Comparison of ENCODE assay signal across 8 cellular contexts in the genomic region with DNA sequence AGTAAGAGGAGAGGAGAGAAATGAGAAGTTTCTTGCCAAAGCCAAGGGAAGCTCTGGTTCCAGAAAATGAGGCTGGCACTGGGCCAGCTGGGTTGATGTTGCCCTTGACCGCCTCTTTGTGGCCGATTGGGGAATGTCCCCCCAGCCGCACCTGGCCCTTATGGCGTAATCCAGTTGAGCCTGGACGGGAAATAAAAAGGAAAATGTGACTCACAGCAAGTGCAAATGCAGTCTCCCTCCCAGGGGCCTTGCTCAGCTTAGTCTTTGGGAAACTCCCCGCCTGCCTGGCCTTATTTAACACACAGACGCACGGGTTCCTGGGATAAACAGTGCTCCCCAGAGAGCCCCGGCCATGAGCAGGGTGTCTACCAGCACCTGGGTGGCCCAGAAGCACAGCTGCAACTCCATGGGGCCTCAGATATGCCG.
A peak's percentile ranks its signal among the peaks of the same experiment; 100 is the strongest.
DNase-seq lines count a peak whose midpoint lies in the region; ATAC-seq and TF ChIP-seq lines count a peak whose summit lies in the region.

No MANE protein-coding gene starts in this region.

- no CpG with 5 or more reads among the region's 10 CpGs for WGBS in iPS DF 6.9 (ENCODE audit: insufficient coverage, insufficient read length)

- ATAC-seq in GM19035 (IDR thresholded peaks at IDR 0.05; ENCODE audit: unreplicated experiment) (peak; percentile 88), HG03066 (IDR thresholded peaks at IDR 0.05; ENCODE audit: low read depth, unreplicated experiment) (peak; percentile 94)

- H3K27me3 ChIP-seq in iPS DF 6.9 (ENCODE audit: control insufficient read depth, insufficient read depth, low read length), result no peaks in the 10 kb centered on the region

- H3K36me3 ChIP-seq in iPS DF 6.9 (ENCODE audit: control insufficient read depth, insufficient read depth, low read length), result no peaks in the 10 kb centered on the region

- DNase-seq in DMS53 (lab: John Stamatoyannopoulos, UW), result peak; percentile 99
- DNase-seq in NCI-H524 (lab: John Stamatoyannopoulos, UW), result peak; percentile 44 to 79
- DNase-seq in astrocyte of the cerebellum (ENCODE audit: low read depth), result peak; percentile 100
- peak; percentile 55 for DNase-seq in iPS DF 6.9 (ENCODE audit: low read depth, low spot score)
- DNase-seq in stimulated activated CD4-positive, alpha-beta T cell treated with anti-CD3 and anti-CD28 coated beads, Interleukin-12 subunit alpha, Interleukin-12 subunit beta, amount 100 ng/mL, for 48 hours (ENCODE audit: low read depth in 2 of 3, low spot score in 1 of 3), result peak; percentile 40 to 48 (median 42)
- DNase-seq in occipital lobe (lab: John Stamatoyannopoulos, UW), result no peak

- no peak overlapping the region for H3K27ac ChIP-seq in iPS DF 6.9 (ENCODE audit: low read length)

- no peaks in the 10 kb centered on the region for H3K9me3 ChIP-seq in iPS DF 6.9 (ENCODE audit: control insufficient read depth, insufficient read depth, low read length)

- TF ChIP-seq CTCF in astrocyte of the cerebellum (IDR thresholded peaks at IDR 0.05; ENCODE audit: low read depth, low read length, missing control alignments), result peak; percentile 53

- in situ Hi-C loops in astrocyte of the cerebellum (cut with HindIII; ENCODE audit: low sequenced_read_pairs), result no loop called here

- H3K4me3 ChIP-seq in astrocyte of the cerebellum (ENCODE audit: low read depth, low read length) (no peak overlapping the region), iPS DF 6.9 (ENCODE audit: low read length) (no peak overlapping the region)

- H3K4me1 ChIP-seq in iPS DF 6.9 (ENCODE audit: control insufficient read depth, insufficient read depth, low read length), result no peaks in the 10 kb centered on the region; the same call in 1 of the 2 replicates
